ENCODE assay signal across 28 cellular contexts in genomic region chr6:36083446-36083845, GRCh38. TPM values are rescaled to one million over a fixed set of nuclear protein-coding genes. Genes with fewer than 3 reads are reported as not detected.
"Had no signal": no experiment of that assay in that cellular context is flagged by ENCODE, and none has a peak within 500 bp of the region (broad histone marks: within the 10 kb centered on the region; RNA-seq: fewer than 3 reads in every experiment).

No MANE protein-coding gene starts in this region.

- H3K4me2 ChIP-seq: neural progenitor cell, smooth muscle cell had no signal

- H3K4me1 Mint-ChIP-seq: neural progenitor cell had no signal

- H3K27ac Mint-ChIP-seq: activated CD4-positive, alpha-beta memory T cell treated with anti-CD3 and anti-CD28 coated beads, Interleukin-2, amount 10 ng/mL, durations not matched to agents 7 days and 5 days; activated CD4-positive, alpha-beta T cell treated with anti-CD3 and anti-CD28 coated beads, Interleukin-2, amount 10 ng/mL, durations not matched to agents 7 days and 5 days; activated naive CD8-positive, alpha-beta T cell; activated T-helper 2 cell treated with anti-CD3 and anti-CD28 coated beads, Interferon-gamma antibody, Interleukin-2, Interleukin-4, amounts not matched to agents 10 μg/mL and 5 μg/mL and 100 μg/mL, durations not matched to agents 14 hours and 24 hours and 36 hours; neural progenitor cell; T-helper 1 cell treated with Interleukin-12 subunit alpha and Interleukin-12 subunit beta and Interleukin-4 antibody, amounts not matched to agents 30 μg/mL and 1 μg/mL, for 36 hours had no signal

- H3K27me3 ChIP-seq: brain microvascular endothelial cell, heart right ventricle, neural progenitor cell, sigmoid colon, suprapubic skin, tibial artery, upper lobe of right lung had no signal

- H3K9me3 Mint-ChIP-seq: natural killer cell had no signal

- H3K9me3 ChIP-seq: sigmoid colon, suprapubic skin, tibial artery, upper lobe of right lung had no signal

- FAIRE-seq: islet of Langerhans had no signal

- H3K9ac ChIP-seq: neural progenitor cell, parathyroid adenoma had no signal

- H3K27me3 Mint-ChIP-seq: activated CD4-positive, alpha-beta memory T cell treated with anti-CD3 and anti-CD28 coated beads, Interleukin-2, amount 10 ng/mL, durations not matched to agents 7 days and 5 days; activated CD4-positive, alpha-beta T cell treated with anti-CD3 and anti-CD28 coated beads, Interleukin-2, amount 10 ng/mL, durations not matched to agents 7 days and 5 days; activated naive CD8-positive, alpha-beta T cell; stimulated activated naive B cell treated with anti-CD40 and anti-IgM and Interleukin-4, amounts not matched to agents 10 μg/mL and 1 μg/mL and 100 μg/mL, for 72 hours had no signal

- H2AFZ ChIP-seq: neural progenitor cell, parathyroid adenoma had no signal

- DNase-seq: activated CD4-positive, alpha-beta memory T cell treated with anti-CD3 and anti-CD28 coated beads, Interleukin-2, amount 10 ng/mL, durations not matched to agents 7 days and 5 days; activated CD4-positive, alpha-beta T cell treated with anti-CD3 and anti-CD28 coated beads for 1 hour; activated CD4-positive, alpha-beta T cell treated with anti-CD3 and anti-CD28 coated beads, Interleukin-2, amount 10 ng/mL, durations not matched to agents 7 days and 5 days; activated CD8-positive, alpha-beta memory T cell treated with anti-CD3 and anti-CD28 coated beads, Interleukin-2, amount 50 U/mL, for 48 hours; activated T-cell treated with anti-CD3 and anti-CD28 coated beads, Interleukin-2, amount 50 U/mL, for 48 hours; aorta; brain microvascular endothelial cell; foreskin fibroblast; heart right ventricle; left cardiac atrium; natural killer cell; occipital lobe; psoas muscle; sigmoid colon; stimulated activated CD4-positive, alpha-beta T cell treated with anti-CD3 and anti-CD28 coated beads, Interleukin-1b, Interleukin-23, amount 100 ng/mL, for 48 hours; stimulated activated naive B cell treated with anti-CD40 and anti-IgM and Interleukin-4, amounts not matched to agents 10 μg/mL and 1 μg/mL and 100 μg/mL, for 72 hours; T1000; tibial artery; upper lobe of right lung had no signal

- H3K4me3 ChIP-seq: heart right ventricle, neural progenitor cell, psoas muscle, sigmoid colon, smooth muscle cell, suprapubic skin, tibial artery, upper lobe of right lung had no signal

- H3K4me1 ChIP-seq: heart right ventricle, neural progenitor cell, parathyroid adenoma, psoas muscle, suprapubic skin, tibial artery, upper lobe of right lung had no signal

- H3K4me3 Mint-ChIP-seq: activated CD4-positive, alpha-beta memory T cell treated with anti-CD3 and anti-CD28 coated beads, Interleukin-2, amount 10 ng/mL, durations not matched to agents 7 days and 5 days; activated CD4-positive, alpha-beta T cell treated with anti-CD3 and anti-CD28 coated beads, Interleukin-2, amount 10 ng/mL, durations not matched to agents 7 days and 5 days; activated naive CD8-positive, alpha-beta T cell; natural killer cell; neural progenitor cell; stimulated activated naive B cell treated with anti-CD40 and anti-IgM and Interleukin-4, amounts not matched to agents 10 μg/mL and 1 μg/mL and 100 μg/mL, for 72 hours; T-helper 1 cell treated with Interleukin-12 subunit alpha and Interleukin-12 subunit beta and Interleukin-4 antibody, amounts not matched to agents 30 μg/mL and 1 μg/mL, for 36 hours had no signal

- H3K27ac ChIP-seq: brain microvascular endothelial cell, heart right ventricle, neural progenitor cell, parathyroid adenoma, psoas muscle, sigmoid colon, suprapubic skin, tibial artery, upper lobe of right lung had no signal

RNA-seq across cellular contexts. Expression of gene SLC26A8, which starts 59.0 kb away (rescaled TPM):
- total RNA-seq: activated CD4-positive, alpha-beta memory T cell treated with anti-CD3 and anti-CD28 coated beads, Interleukin-2, amount 10 ng/mL, durations not matched to agents 7 days and 5 days; activated CD4-positive, alpha-beta T cell treated with anti-CD3 and anti-CD28 coated beads, Interleukin-2, amount 10 ng/mL, durations not matched to agents 7 days and 5 days; activated T-helper 2 cell treated with anti-CD3 and anti-CD28 coated beads, Interferon-gamma antibody, Interleukin-2, Interleukin-4, amounts not matched to agents 10 μg/mL and 5 μg/mL and 100 μg/mL, durations not matched to agents 14 hours and 24 hours and 36 hours; lower leg skin; sigmoid colon; smooth muscle cell; suprapubic skin had no signal
